In the genomic region with DNA sequence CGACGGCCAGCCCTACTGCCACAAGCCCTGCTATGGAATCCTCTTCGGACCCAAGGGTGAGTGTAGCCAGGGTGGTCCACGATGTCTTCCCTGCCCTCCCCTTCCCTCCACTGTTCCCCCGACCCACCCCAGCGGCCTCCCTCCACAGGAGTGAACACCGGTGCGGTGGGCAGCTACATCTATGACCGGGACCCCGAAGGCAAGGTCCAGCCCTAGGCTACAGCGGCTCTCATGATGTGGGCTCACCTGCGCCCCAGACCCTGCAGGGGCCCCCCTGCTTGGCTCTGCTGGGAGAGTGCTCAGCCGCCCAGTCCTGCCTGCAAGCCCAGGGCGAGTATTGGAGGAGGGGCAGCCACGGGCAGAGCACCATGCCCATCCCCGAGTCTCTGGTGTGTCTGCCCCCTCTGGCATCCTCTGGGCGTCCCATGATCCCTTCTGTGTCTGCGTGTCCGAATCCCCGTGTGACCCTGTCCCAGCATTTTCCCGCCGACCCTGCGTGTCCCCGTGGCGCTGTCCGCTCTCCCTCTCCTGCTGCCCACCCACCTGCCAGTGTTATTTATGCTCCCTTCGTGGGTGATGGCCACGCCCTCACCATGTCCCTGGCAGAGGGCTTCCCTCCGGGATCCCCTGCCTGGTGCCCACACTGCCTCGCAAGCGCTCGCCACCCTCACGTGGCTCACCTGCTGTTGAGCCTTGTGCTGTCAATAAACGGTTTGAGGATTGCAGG, we compare ENCODE assay signal across 2 cellular contexts.
TF ChIP-seq lines count a peak whose summit lies in the region.

No MANE protein-coding gene starts in this region.

TF ChIP-seq in Ishikawa, 13 proteins besides CTCF, POLR2A, EP300 and RAD21 (continued from another document):
- TF ChIP-seq NFIC (IDR thresholded peaks at IDR 0.05) (0 out of 2 replicates have a peak, but pooled peaks have one; percentile 19), ZBTB7A (IDR thresholded peaks at IDR 0.05; ENCODE audit: low read depth) (peak; percentile 35), TAF1 (IDR thresholded peaks at IDR 0.05; ENCODE audit: low read depth) (no peak), CREB1 (IDR thresholded peaks at IDR 0.05; ENCODE audit: low read depth) (no peak), TCF12 (IDR thresholded peaks at IDR 0.05; ENCODE audit: low read depth) (no peak; the same call in 1 of the 2 replicates), YY1 (IDR thresholded peaks at IDR 0.05; ENCODE audit: low read depth) (no peak), FOXM1 (IDR thresholded peaks at IDR 0.05; ENCODE audit: borderline replicate concordance, low read depth) (no peak), CEBPB (IDR thresholded peaks at IDR 0.05) (no peak)
- TF ChIP-seq, protein P1, sequence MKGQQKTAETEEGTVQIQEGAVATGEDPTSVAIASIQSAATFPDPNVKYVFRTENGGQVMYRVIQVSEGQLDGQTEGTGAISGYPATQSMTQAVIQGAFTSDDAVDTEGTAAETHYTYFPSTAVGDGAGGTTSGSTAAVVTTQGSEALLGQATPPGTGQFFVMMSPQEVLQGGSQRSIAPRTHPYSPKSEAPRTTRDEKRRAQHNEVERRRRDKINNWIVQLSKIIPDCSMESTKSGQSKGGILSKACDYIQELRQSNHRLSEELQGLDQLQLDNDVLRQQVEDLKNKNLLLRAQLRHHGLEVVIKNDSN (IDR thresholded peaks at IDR 0.05): peak; percentile 55; the same call in 1 of the 2 replicates
- TF ChIP-seq, protein P2, sequence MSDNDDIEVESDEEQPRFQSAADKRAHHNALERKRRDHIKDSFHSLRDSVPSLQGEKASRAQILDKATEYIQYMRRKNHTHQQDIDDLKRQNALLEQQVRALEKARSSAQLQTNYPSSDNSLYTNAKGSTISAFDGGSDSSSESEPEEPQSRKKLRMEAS (IDR thresholded peaks at IDR 0.05): peak; percentile 71
- TF ChIP-seq, protein P3, sequence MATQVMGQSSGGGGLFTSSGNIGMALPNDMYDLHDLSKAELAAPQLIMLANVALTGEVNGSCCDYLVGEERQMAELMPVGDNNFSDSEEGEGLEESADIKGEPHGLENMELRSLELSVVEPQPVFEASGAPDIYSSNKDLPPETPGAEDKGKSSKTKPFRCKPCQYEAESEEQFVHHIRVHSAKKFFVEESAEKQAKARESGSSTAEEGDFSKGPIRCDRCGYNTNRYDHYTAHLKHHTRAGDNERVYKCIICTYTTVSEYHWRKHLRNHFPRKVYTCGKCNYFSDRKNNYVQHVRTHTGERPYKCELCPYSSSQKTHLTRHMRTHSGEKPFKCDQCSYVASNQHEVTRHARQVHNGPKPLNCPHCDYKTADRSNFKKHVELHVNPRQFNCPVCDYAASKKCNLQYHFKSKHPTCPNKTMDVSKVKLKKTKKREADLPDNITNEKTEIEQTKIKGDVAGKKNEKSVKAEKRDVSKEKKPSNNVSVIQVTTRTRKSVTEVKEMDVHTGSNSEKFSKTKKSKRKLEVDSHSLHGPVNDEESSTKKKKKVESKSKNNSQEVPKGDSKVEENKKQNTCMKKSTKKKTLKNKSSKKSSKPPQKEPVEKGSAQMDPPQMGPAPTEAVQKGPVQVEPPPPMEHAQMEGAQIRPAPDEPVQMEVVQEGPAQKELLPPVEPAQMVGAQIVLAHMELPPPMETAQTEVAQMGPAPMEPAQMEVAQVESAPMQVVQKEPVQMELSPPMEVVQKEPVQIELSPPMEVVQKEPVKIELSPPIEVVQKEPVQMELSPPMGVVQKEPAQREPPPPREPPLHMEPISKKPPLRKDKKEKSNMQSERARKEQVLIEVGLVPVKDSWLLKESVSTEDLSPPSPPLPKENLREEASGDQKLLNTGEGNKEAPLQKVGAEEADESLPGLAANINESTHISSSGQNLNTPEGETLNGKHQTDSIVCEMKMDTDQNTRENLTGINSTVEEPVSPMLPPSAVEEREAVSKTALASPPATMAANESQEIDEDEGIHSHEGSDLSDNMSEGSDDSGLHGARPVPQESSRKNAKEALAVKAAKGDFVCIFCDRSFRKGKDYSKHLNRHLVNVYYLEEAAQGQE (IDR thresholded peaks at IDR 0.05; ENCODE audit: low read depth): peak; percentile 19; the same call in 1 of the 2 replicates

TF ChIP-seq in endothelial cell of umbilical vein, 7 proteins besides CTCF, POLR2A, EP300 and RAD21 (continued from another document):
- TF ChIP-seq POLR2AphosphoS5 (IDR thresholded peaks at IDR 0.05; ENCODE audit: insufficient read depth, low read depth, low read length): no peak
- TF ChIP-seq, protein P2 (IDR thresholded peaks at IDR 0.05; ENCODE audit: insufficient read depth, insufficient read length): no peak
- no peak for TF ChIP-seq GATA2 (IDR thresholded peaks at IDR 0.05; ENCODE audit: insufficient read depth, insufficient read length, low read depth, low read length)
- TF ChIP-seq FOS (IDR thresholded peaks at IDR 0.05; ENCODE audit: borderline replicate concordance, insufficient read depth, low read length): no peak
- TF ChIP-seq JUN (IDR thresholded peaks at IDR 0.05; ENCODE audit: borderline replicate concordance, insufficient read depth, insufficient read length, low read depth): no peak
- TF ChIP-seq MYC (IDR thresholded peaks at IDR 0.05; ENCODE audit: low read depth, low read length): no peak
